9 cellular contexts compared by ENCODE assay signal in genomic region chr9:272251-273213, GRCh38. TPM values are rescaled to one million over a fixed set of nuclear protein-coding genes. Genes with fewer than 3 reads are reported as not detected.
DNase-seq lines count a peak whose midpoint lies in the region; ATAC-seq and TF ChIP-seq lines count a peak whose summit lies in the region.
"Had no signal": no experiment of that assay in that cellular context is flagged by ENCODE, and none has a peak within 500 bp of the region (broad histone marks: within the 10 kb centered on the region; RNA-seq: fewer than 3 reads in every experiment).

No MANE protein-coding gene starts in this region.

- H3K27me3 ChIP-seq in esophagus squamous epithelium = no peaks in the 10 kb centered on the region

- ATAC-seq in HG03432 (IDR thresholded peaks at IDR 0.05; ENCODE audit: unreplicated experiment) = peak; percentile 95
- no peak for ATAC-seq in WTC11

- no peak overlapping the region for H3K4me3 Mint-ChIP-seq in WTC11

- H3K27ac Mint-ChIP-seq in WTC11 = no peak overlapping the region

- peaks cover 0 to 8% (median 0%) of the 10 kb centered on the region in 3 donors for H3K36me3 ChIP-seq in esophagus squamous epithelium

- H3K36me3 Mint-ChIP-seq in WTC11 = no peaks in the 10 kb centered on the region

- WGBS in esophagus squamous epithelium, 2 donors = 67 to 77% methylated on average over 17 of the region's 17 CpGs

- POLR2A ChIA-PET in WTC11 (lab: Charles Lee) = no interaction called here

- CTCF ChIA-PET in WTC11 (lab: Charles Lee) = no interaction called here

- H3K4me3 ChIP-seq in esophagus squamous epithelium = peak overlapping the region in 3 of 4 donors; percentile 12 to 36 (median 26)

- peak; percentile 69 for DNase-seq in activated gamma-delta T cell treated with Interleukin-2 at 50 U/mL for 16 hours
- DNase-seq in activated gamma-delta T cell (lab: John Stamatoyannopoulos, UW) = no peak
- peak; percentile 58 for DNase-seq in activated CD4-positive, CD25-positive, alpha-beta regulatory T cell treated with anti-CD3 and anti-CD28 coated beads, Interleukin-2, amount 50 U/mL, for 72 hours
- no peak for DNase-seq in esophagus squamous epithelium (lab: John Stamatoyannopoulos, UW)
- DNase-seq in stimulated activated CD8-positive, alpha-beta memory T cell treated with anti-CD3 and anti-CD28 coated beads, Interleukin-2, amount 100 ng/mL, for 48 hours (ENCODE audit: low read depth in 2 of 2) = peak; percentile 32 to 40
- no peak for DNase-seq in WTC11 (ENCODE audit: low spot score)
- DNase-seq in kidney tubule cell (ENCODE audit: low spot score) = no peak

- H3K27me3 Mint-ChIP-seq in WTC11 (ENCODE audit: low read depth) = no peaks in the 10 kb centered on the region; the same call in 1 of the 2 replicates

- intact Hi-C loops in esophagus squamous epithelium (cut with DNase I) = no loop called here

- H3K9me3 ChIP-seq in esophagus squamous epithelium = no peaks in the 10 kb centered on the region

- peak overlapping the region; percentile 25 to 84 (median 49) for H3K27ac ChIP-seq in esophagus squamous epithelium
- H3K27ac ChIP-seq: 22Rv1 had no signal

- no peaks in the 10 kb centered on the region for H3K4me1 ChIP-seq in esophagus squamous epithelium

- no peak for TF ChIP-seq CTCF in esophagus squamous epithelium (IDR thresholded peaks at IDR 0.05)
- TF ChIP-seq CTCF in WTC11 (IDR thresholded peaks at IDR 0.05) = no peak

- peaks cover 3% of the 10 kb centered on the region; the same call in 1 of the 2 replicates for H3K9me3 Mint-ChIP-seq in WTC11

- H3K4me1 Mint-ChIP-seq in WTC11 = no peaks in the 10 kb centered on the region

- TF ChIP-seq POLR2A in esophagus squamous epithelium (IDR thresholded peaks at IDR 0.05) = peak in 1 of 4 donors; percentile 33

TF ChIP-seq in WTC11, 78 proteins besides CTCF, POLR2A, EP300 and RAD21:
- TF ChIP-seq RELA (CRISPR knock-in tag; IDR thresholded peaks at IDR 0.05; ENCODE audit: borderline replicate concordance) = no peak
- TF ChIP-seq ZNF263 (CRISPR knock-in tag; IDR thresholded peaks at IDR 0.05; ENCODE audit: low read depth) = no peak
- TF ChIP-seq MAX (CRISPR knock-in tag; IDR thresholded peaks at IDR 0.05) = no peak
- no peak for TF ChIP-seq NFATC4 (CRISPR knock-in tag; IDR thresholded peaks at IDR 0.05)
- no peak for TF ChIP-seq ZSCAN18 (CRISPR knock-in tag; IDR thresholded peaks at IDR 0.05)
- TF ChIP-seq AR (CRISPR knock-in tag; IDR thresholded peaks at IDR 0.05) = no peak
- no peak for TF ChIP-seq ZNF281 (CRISPR knock-in tag; IDR thresholded peaks at IDR 0.05)
- no peak for TF ChIP-seq MXD4 (CRISPR knock-in tag; IDR thresholded peaks at IDR 0.05; ENCODE audit: borderline replicate concordance)
- no peak for TF ChIP-seq NFE2L1 (CRISPR knock-in tag; IDR thresholded peaks at IDR 0.05)
- no peak for TF ChIP-seq TCF7 (CRISPR knock-in tag; IDR thresholded peaks at IDR 0.05; ENCODE audit: low read depth)
- TF ChIP-seq FOXP1 (CRISPR knock-in tag; IDR thresholded peaks at IDR 0.05; ENCODE audit: borderline replicate concordance) = no peak
- no peak for TF ChIP-seq SMAD4 (CRISPR knock-in tag; IDR thresholded peaks at IDR 0.05)
- no peak for TF ChIP-seq SMAD3 (CRISPR knock-in tag; IDR thresholded peaks at IDR 0.05; ENCODE audit: borderline replicate concordance)
- TF ChIP-seq FOXP4 (CRISPR knock-in tag; IDR thresholded peaks at IDR 0.05) = no peak
- no peak for TF ChIP-seq TEAD1 (CRISPR knock-in tag; IDR thresholded peaks at IDR 0.05)
- no peak for TF ChIP-seq CBFB (CRISPR knock-in tag; IDR thresholded peaks at IDR 0.05; ENCODE audit: low read depth)
- no peak for TF ChIP-seq ATF6 (CRISPR knock-in tag; IDR thresholded peaks at IDR 0.05)

RNA-seq across cellular contexts. Expression of gene DOCK8, which starts 57.9 kb away (rescaled TPM):
- total RNA-seq in esophagus squamous epithelium = 10 to 100 TPM in 3 of 4 donors, 1 to 10 TPM in 1; 6.9 to 21.6 (median 15.2) TPM
- total RNA-seq in WTC11 (2021) = 2.6 to 3.2 TPM (median 2.7 TPM) in 3 replicates

Comparison
In these comparisons a context has a peak if more than half of its experiments do, and no peak if none do; other contexts are left out.
1. DNase-seq: peak in activated gamma-delta T cell treated with Interleukin-2 at 50 U/mL for 16 hours (single experiment), activated CD4-positive, CD25-positive, alpha-beta regulatory T cell treated with anti-CD3 and anti-CD28 coated beads, Interleukin-2, amount 50 U/mL, for 72 hours (single experiment) and stimulated activated CD8-positive, alpha-beta memory T cell treated with anti-CD3 and anti-CD28 coated beads, Interleukin-2, amount 100 ng/mL, for 48 hours (2 of 2); none in activated gamma-delta T cell (single experiment), esophagus squamous epithelium (single experiment), WTC11 (single experiment) and kidney tubule cell (single experiment).